Comparison of ENCODE assay signal across 8 cellular contexts in the genomic region with DNA sequence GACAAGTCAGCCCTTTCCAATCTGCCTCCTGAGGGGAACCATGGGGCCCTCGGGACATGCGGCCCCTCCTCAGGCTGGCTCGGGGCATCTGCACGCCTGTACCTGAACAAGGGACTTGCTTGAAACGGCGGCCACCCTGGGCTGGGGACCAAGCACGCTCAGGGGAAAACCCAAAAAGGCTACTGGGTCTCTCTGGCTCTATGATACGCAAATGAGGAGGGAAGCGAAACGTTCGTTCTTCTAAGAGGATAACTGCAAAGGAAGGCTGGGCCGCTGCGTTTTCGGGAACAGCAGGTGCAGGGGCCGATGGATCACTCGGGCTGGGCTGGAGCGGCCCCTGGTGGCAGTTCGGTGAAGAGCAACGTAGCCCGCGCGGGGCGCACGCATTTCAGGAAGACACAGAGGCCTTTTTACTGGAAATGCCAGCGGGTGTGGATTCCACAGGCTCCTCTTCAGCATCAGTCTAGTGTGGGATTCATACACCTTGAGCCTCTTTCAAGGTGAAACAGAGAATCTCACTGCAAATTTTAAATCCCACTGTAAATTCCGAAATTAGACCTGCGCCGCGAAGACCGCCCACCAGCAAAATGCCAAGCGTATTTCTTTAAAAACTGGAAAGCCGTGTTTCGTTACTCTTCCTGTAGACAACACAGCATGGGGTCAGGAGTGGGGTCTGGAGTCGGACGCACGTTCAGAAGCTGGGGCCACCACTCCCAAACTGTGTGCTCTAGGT. TPM values are rescaled to one million over a fixed set of nuclear protein-coding genes. Genes with fewer than 3 reads are reported as not detected.
DNase-seq lines count a peak whose midpoint lies in the region; ATAC-seq, FAIRE-seq and TF ChIP-seq lines count a peak whose summit lies in the region.
"Not testable (repeated sequence)": the region's sequence is repeated elsewhere in the genome, so short reads cannot be mapped to it uniquely, and the experiment has no call there.

No MANE protein-coding gene starts in this region.

- H2AK5ac ChIP-seq in IMR-90 (ENCODE audit: low read depth, low read length), result peak overlapping the region; percentile 58; the same call in 1 of the 2 replicates

- not testable (repeated sequence) for H2BK120ac ChIP-seq in IMR-90 (ENCODE audit: low read depth, low read length)

- H3K4me2 ChIP-seq in IMR-90 (ENCODE audit: low read depth, low read length); PC-3 (ENCODE audit: low read length); endothelial cell of umbilical vein (ENCODE audit: insufficient read depth, low read length): not testable (repeated sequence)

- not testable (repeated sequence) for H3K4me3 Mint-ChIP-seq in Calu3 (ENCODE audit: low read depth, unreplicated experiment)

- not testable (repeated sequence) for H3F3A ChIP-seq in PC-3 (ENCODE audit: low read length, unreplicated experiment)

- POLR2A ChIA-PET in IMR-90 (lab: Charles Lee; ENCODE audit: unreplicated experiment); PC-3 (lab: Charles Lee; ENCODE audit: unreplicated experiment); endothelial cell of umbilical vein (lab: Charles Lee): not testable (repeated sequence)

- H3K23ac ChIP-seq in IMR-90 (ENCODE audit: low read depth, low read length), result not testable (repeated sequence)

- not testable (repeated sequence) for H3K79me1 ChIP-seq in IMR-90 (ENCODE audit: low read depth in 1 of 2, low read length in 2 of 2)

- H3K36me3 Mint-ChIP-seq in Calu3 (ENCODE audit: insufficient read depth, unreplicated experiment), result not testable (repeated sequence)

- H4K91ac ChIP-seq in IMR-90 (ENCODE audit: insufficient read depth, low read depth, low read length), result not testable (repeated sequence)

- not testable (repeated sequence) for H3K18ac ChIP-seq in IMR-90 (ENCODE audit: low read depth, low read length)

- H3K36me3 ChIP-seq in IMR-90 (ENCODE audit: control insufficient read depth, insufficient read depth, low read length); PC-3 (ENCODE audit: low read depth, low read length); endothelial cell of umbilical vein (ENCODE audit: control insufficient read depth in 2 of 2, extremely low read depth in 1 of 2, insufficient read depth in 2 of 2, low read length in 2 of 2): not testable (repeated sequence)

- not testable (repeated sequence) for H3K79me2 ChIP-seq in PC-3 (ENCODE audit: low read length); endothelial cell of umbilical vein (ENCODE audit: control insufficient read depth, insufficient read depth, low read length)

- WGBS in IMR-90 (ENCODE audit: extremely low coverage in 2 of 2, insufficient read length in 1 of 2), 2 experiments, result 32% methylated on average over 21 of the region's 36 CpGs; no CpG with 5 or more reads in 1 of the 2 experiments

- H3K27me3 ChIP-seq in IMR-90 (ENCODE audit: control insufficient read depth, insufficient read depth, low read length), result peaks cover 21% of the 10 kb centered on the region
- not testable (repeated sequence) for H3K27me3 ChIP-seq in PC-3 (ENCODE audit: low read length); endothelial cell of umbilical vein (ENCODE audit: control insufficient read depth in 2 of 2, insufficient read depth in 2 of 2, low read length in 2 of 2)

- not testable (repeated sequence) for H2BK20ac ChIP-seq in IMR-90 (ENCODE audit: low read depth, low read length)

- H3K56ac ChIP-seq in IMR-90 (ENCODE audit: extremely low read depth, insufficient read depth, low read length), result not testable (repeated sequence)

- H3K27ac ChIP-seq in IMR-90 (ENCODE audit: insufficient read depth, low read length); PC-3 (ENCODE audit: low read length); endothelial cell of umbilical vein (ENCODE audit: insufficient read depth, low read depth, low read length): not testable (repeated sequence)

- not testable (repeated sequence) for BruUV-seq in Calu3 (replicated peaks; lab: Mats Ljungman, UMichigan); IMR-90 (replicated peaks; lab: Mats Ljungman, UMichigan); PC-3 (replicated peaks; lab: Mats Ljungman, UMichigan); endothelial cell of umbilical vein (replicated peaks; lab: Mats Ljungman, UMichigan)

- peak; percentile 94 for DNase-seq in Calu3
- DNase-seq in IMR-90, result peak; percentile 43
- DNase-seq in PC-3, result peak; percentile 67
- DNase-seq in activated T-cell treated with anti-CD3 and anti-CD28 coated beads for 24 hours (ENCODE audit: low read depth), result peak; percentile 87
- DNase-seq in endothelial cell of umbilical vein (ENCODE audit: low read depth, low spot score), result peak; percentile 46
- peak; percentile 38 for DNase-seq in midbrain (lab: John Stamatoyannopoulos, UW)
- DNase-seq in stimulated activated CD8-positive, alpha-beta memory T cell treated with anti-CD3 and anti-CD28 coated beads, Interleukin-4, amount 100 ng/mL, for 24 hours (ENCODE audit: low read depth), result peak; percentile 79

- CTCF ChIA-PET in Calu3 (lab: Charles Lee) (interaction anchor here (1.2 to 1.5 kb wide), 2 partner anchors 38 to 130 kb away, joined by 4 to 5 read pairs; no protein-coding TSS in a partner anchor), endothelial cell of umbilical vein (lab: Charles Lee) (interaction anchor here (1.0 to 3.9 kb wide), 6 partner anchors 38 to 320 kb away, joined by 3 to 61 read pairs (median 4); no protein-coding TSS in a partner anchor)
- CTCF ChIA-PET in IMR-90 (lab: Yijun Ruan, JAX); PC-3 (lab: Charles Lee): not testable (repeated sequence)

- not testable (repeated sequence) for H2AK9ac ChIP-seq in IMR-90 (replicated peaks; ENCODE audit: low read depth, low read length, poor library complexity)

- not testable (repeated sequence) for TF ChIP-seq POLR2A in IMR-90 (IDR thresholded peaks at IDR 0.05; ENCODE audit: low read depth, low read length); endothelial cell of umbilical vein (IDR thresholded peaks at IDR 0.05; ENCODE audit: low read depth, low read length)

- intact Hi-C loops in Calu3 (cut with micrococcal nuclease; ENCODE audit: unreplicated experiment), result loop anchor here (2.0 to 5.0 kb wide), 2 partner anchors 37 to 131 kb away; no protein-coding TSS in a partner anchor
- intact Hi-C loops in IMR-90 (cut with micrococcal nuclease), result loop anchor here (1.0 to 2.0 kb wide), 2 partner anchors 39 to 130 kb away; no protein-coding TSS in a partner anchor
- intact Hi-C loops in PC-3 (cut with micrococcal nuclease), result loop anchor here (1.0 kb wide), 1 partner anchor 131 kb away; no protein-coding TSS in a partner anchor
- intact Hi-C loops in endothelial cell of umbilical vein (cut with micrococcal nuclease), result loop anchor here (1.0 kb wide), 2 partner anchors 38 to 130 kb away; no protein-coding TSS in a partner anchor

- dilution Hi-C loops in IMR-90 (cut with HindIII; ENCODE audit: low sequenced_read_pairs, unreplicated experiment); endothelial cell of umbilical vein (cut with MboI; ENCODE audit: extremely low pct_ligation_motif_present, low sequenced_read_pairs): not testable (repeated sequence)

- peak; percentile 89 for TF ChIP-seq RAD21 in IMR-90 (IDR thresholded peaks at IDR 0.05; ENCODE audit: low read length)

- H3K14ac ChIP-seq in IMR-90 (replicated peaks; ENCODE audit: low read depth, low read length), result not testable (repeated sequence)

- H2BK15ac ChIP-seq in IMR-90 (ENCODE audit: low read depth, low read length), result not testable (repeated sequence)

- FAIRE-seq in endothelial cell of umbilical vein (lab: Jason Lieb, UNC), result peak; percentile 82

- peaks cover 11% of the 10 kb centered on the region for H3K4me1 Mint-ChIP-seq in Calu3 (ENCODE audit: low read depth, unreplicated experiment)

- not testable (repeated sequence) for H3K4ac ChIP-seq in IMR-90 (ENCODE audit: low read depth, low read length)

- H4K5ac ChIP-seq in IMR-90 (ENCODE audit: low read depth, low read length), result not testable (repeated sequence)

- not testable (repeated sequence) for H3K9ac ChIP-seq in IMR-90 (ENCODE audit: low read depth, low read length); PC-3 (ENCODE audit: low read length); endothelial cell of umbilical vein (replicated peaks; ENCODE audit: extremely low read depth, insufficient read depth, low read length)

- not testable (repeated sequence) for H3K9me3 ChIP-seq in IMR-90 (ENCODE audit: control insufficient read depth, insufficient read depth, low read length); PC-3 (ENCODE audit: low read length); endothelial cell of umbilical vein (replicated peaks; ENCODE audit: control insufficient read depth, insufficient read depth, low read length)

- TF ChIP-seq CTCF in Calu3 (IDR thresholded peaks at IDR 0.05; ENCODE audit: unreplicated experiment), result peak; percentile 88
- TF ChIP-seq CTCF in IMR-90 (conservative IDR thresholded peaks at IDR 0.05; ENCODE audit: low read depth, low read length), result peak; percentile 81
- peak; percentile 62; the same call in 1 of the 2 replicates for TF ChIP-seq CTCF in PC-3 (conservative IDR thresholded peaks at IDR 0.05; ENCODE audit: low read depth, low read length)
- TF ChIP-seq CTCF in endothelial cell of umbilical vein (IDR thresholded peaks at IDR 0.05; ENCODE audit: extremely low read depth in 1 of 2, insufficient read depth in 1 of 2, low read depth in 1 of 2, low read length in 2 of 2), result peak; percentile 75 to 93

- not testable (repeated sequence) for H2AFZ ChIP-seq in IMR-90 (replicated peaks; ENCODE audit: low read length, poor library complexity); PC-3 (ENCODE audit: low read length); endothelial cell of umbilical vein (ENCODE audit: low read depth, low read length)

- H3K27ac Mint-ChIP-seq in Calu3 (ENCODE audit: unreplicated experiment), result peak overlapping the region; percentile 4

- not testable (repeated sequence) for H3K9me3 Mint-ChIP-seq in Calu3 (ENCODE audit: low read depth, unreplicated experiment)

- not testable (repeated sequence) for H3K4me1 ChIP-seq in IMR-90 (ENCODE audit: control insufficient read depth, insufficient read depth, low read length); PC-3 (ENCODE audit: insufficient read depth, low read length); endothelial cell of umbilical vein (ENCODE audit: control insufficient read depth, extremely low read depth, insufficient read depth, low read length)

- H3K4me3 ChIP-seq in IMR-90 (ENCODE audit: insufficient read depth, low read depth, low read length); PC-3 (ENCODE audit: low read length); endothelial cell of umbilical vein (replicated peaks in 1 of 3; ENCODE audit: insufficient read depth in 1 of 3, low read depth in 1 of 3, low read length in 3 of 3): not testable (repeated sequence)

- peaks cover 26% of the 10 kb centered on the region for H3K27me3 Mint-ChIP-seq in Calu3 (ENCODE audit: unreplicated experiment)

- ATAC-seq in GM21526 (IDR thresholded peaks at IDR 0.05; ENCODE audit: low FRiP score, unreplicated experiment) (peak; percentile 65), IMR-90 (ENCODE audit: low read depth) (peak; percentile 96), PC-3 (peak; percentile 88)

- not testable (repeated sequence) for H4K20me1 ChIP-seq in IMR-90 (ENCODE audit: insufficient read depth, low read length); PC-3 (ENCODE audit: low read length); endothelial cell of umbilical vein (replicated peaks; ENCODE audit: control insufficient read depth, extremely low read depth, insufficient read depth, low read length)

- not testable (repeated sequence) for H3K9me2 ChIP-seq in PC-3 (replicated peaks; ENCODE audit: low read length)

- not testable (repeated sequence) for H4K8ac ChIP-seq in IMR-90 (ENCODE audit: low read depth in 2 of 2, low read length in 2 of 2)

- in situ Hi-C loops in IMR-90 (cut with MboI; ENCODE audit: low sequenced_read_pairs), result not testable (repeated sequence)

- not testable (repeated sequence) for H3K9me1 ChIP-seq in IMR-90 (ENCODE audit: insufficient read depth, low read length); endothelial cell of umbilical vein (replicated peaks; ENCODE audit: control insufficient read depth, extremely low read depth, insufficient read depth, low read length)

- H2BK5ac ChIP-seq in IMR-90 (ENCODE audit: low read depth, low read length, poor library complexity, severe bottlenecking), result not testable (repeated sequence)

RNA-seq across cellular contexts. Expression of a gene that starts 27.0 kb away (rescaled TPM):
- total RNA-seq in Calu3 (2022) (not detected in 2 replicates), IMR-90 (2012; rRNA removed) (not detected in 2 replicates), PC-3 (2014; rRNA removed) (not detected in 2 replicates), endothelial cell of umbilical vein (not detected in 2 replicates)
- polyA plus RNA-seq in IMR-90 (2012; rRNA removed) (not detected in 2 replicates), endothelial cell of umbilical vein (not detected in 2 replicates)
- not detected in 2 replicates for polyA plus RNA-seq in IMR-90 (2012; cell fraction: cytosol; rRNA removed)
- not detected in 2 replicates for polyA plus RNA-seq in IMR-90 (2012; cell fraction: nucleus; rRNA removed; ENCODE audit: low replicate concordance)
- not detected in 2 replicates for polyA plus RNA-seq in endothelial cell of umbilical vein (2011; cell fraction: cytosol; rRNA removed)
- not detected in 2 replicates for polyA plus RNA-seq in endothelial cell of umbilical vein (2011; cell fraction: nucleus; rRNA removed)
- polyA plus RNA-seq in endothelial cell of umbilical vein (2012), result not detected in 2 replicates
- polyA minus RNA-seq in endothelial cell of umbilical vein, result not detected in 2 replicates
- not detected for polyA minus RNA-seq in endothelial cell of umbilical vein (2011; cell fraction: cytosol; rRNA and poly(A)+ RNA removed)
- polyA minus RNA-seq in endothelial cell of umbilical vein (2011; cell fraction: nucleus; rRNA and poly(A)+ RNA removed), result not detected in 2 replicates

RNA-seq across cellular contexts. Expression of a gene that starts 40.1 kb away (rescaled TPM):
- total RNA-seq in Calu3 (2022) (379 and 501 TPM in 2 replicates), IMR-90 (2012; rRNA removed) (11.3 and 13.6 TPM in 2 replicates), PC-3 (2014; rRNA removed) (93.2 and 118 TPM in 2 replicates), endothelial cell of umbilical vein (29.2 and 30.7 TPM in 2 replicates)
- polyA plus RNA-seq in IMR-90 (2012; rRNA removed) (87.9 and 101 TPM in 2 replicates), endothelial cell of umbilical vein (14.1 and 17.3 TPM in 2 replicates)
- 70.4 and 146 TPM in 2 replicates for polyA plus RNA-seq in IMR-90 (2012; cell fraction: cytosol; rRNA removed)
- 88.7 and 147 TPM in 2 replicates for polyA plus RNA-seq in IMR-90 (2012; cell fraction: nucleus; rRNA removed; ENCODE audit: low replicate concordance)
- 12.0 and 13.4 TPM in 2 replicates for polyA plus RNA-seq in endothelial cell of umbilical vein (2011; cell fraction: cytosol; rRNA removed)
- polyA plus RNA-seq in endothelial cell of umbilical vein (2011; cell fraction: nucleus; rRNA removed), result 13.8 and 16.1 TPM in 2 replicates
- polyA plus RNA-seq in endothelial cell of umbilical vein (2012), result 16.2 and 20.4 TPM in 2 replicates
- 10.3 and 12.3 TPM in 2 replicates for polyA minus RNA-seq in endothelial cell of umbilical vein
- 232 TPM for polyA minus RNA-seq in endothelial cell of umbilical vein (2011; cell fraction: cytosol; rRNA and poly(A)+ RNA removed)
- 9.2 and 14.2 TPM in 2 replicates for polyA minus RNA-seq in endothelial cell of umbilical vein (2011; cell fraction: nucleus; rRNA and poly(A)+ RNA removed)

RNA-seq across cellular contexts. Expression of a gene that starts 41.9 kb away (rescaled TPM):
- 47.5 and 49.6 TPM in 2 replicates for total RNA-seq in Calu3 (2022)
- 16.9 and 17.4 TPM in 2 replicates for total RNA-seq in IMR-90 (2012; rRNA removed)
- 17.9 and 21.1 TPM in 2 replicates for polyA plus RNA-seq in IMR-90 (2012; rRNA removed)
- polyA plus RNA-seq in IMR-90 (2012; cell fraction: cytosol; rRNA removed), result 12.4 and 21.0 TPM in 2 replicates
- polyA plus RNA-seq in IMR-90 (2012; cell fraction: nucleus; rRNA removed; ENCODE audit: low replicate concordance), result 38.6 and 57.0 TPM in 2 replicates
- 24.2 TPM in 2 replicates for total RNA-seq in PC-3 (2014; rRNA removed)
- 33.2 and 33.8 TPM in 2 replicates for total RNA-seq in endothelial cell of umbilical vein
- polyA plus RNA-seq in endothelial cell of umbilical vein, result 22.4 and 25.2 TPM in 2 replicates
- polyA plus RNA-seq in endothelial cell of umbilical vein (2011; cell fraction: cytosol; rRNA removed), result 16.6 and 19.1 TPM in 2 replicates
- 49.9 and 54.5 TPM in 2 replicates for polyA plus RNA-seq in endothelial cell of umbilical vein (2011; cell fraction: nucleus; rRNA removed)
- polyA plus RNA-seq in endothelial cell of umbilical vein (2012), result 13.2 and 13.3 TPM in 2 replicates
- polyA minus RNA-seq in endothelial cell of umbilical vein, result 28.2 and 31.3 TPM in 2 replicates
- polyA minus RNA-seq in endothelial cell of umbilical vein (2011; cell fraction: cytosol; rRNA and poly(A)+ RNA removed), result 25.3 TPM
- polyA minus RNA-seq in endothelial cell of umbilical vein (2011; cell fraction: nucleus; rRNA and poly(A)+ RNA removed), result 34.3 and 44.2 TPM in 2 replicates

Comparison
In these comparisons a context has a peak if more than half of its experiments do, and no peak if none do; other contexts are left out.
1. DNase-seq: peak in every context shown above with its lines; median percentile 94 in Calu3; 87 in activated T-cell treated with anti-CD3 and anti-CD28 coated beads for 24 hours; 79 in stimulated activated CD8-positive, alpha-beta memory T cell treated with anti-CD3 and anti-CD28 coated beads, Interleukin-4, amount 100 ng/mL, for 24 hours; 67 in PC-3; 46 in endothelial cell of umbilical vein; 43 in IMR-90; 38 in midbrain.